18 cellular contexts compared by ENCODE assay signal in the genomic region with DNA sequence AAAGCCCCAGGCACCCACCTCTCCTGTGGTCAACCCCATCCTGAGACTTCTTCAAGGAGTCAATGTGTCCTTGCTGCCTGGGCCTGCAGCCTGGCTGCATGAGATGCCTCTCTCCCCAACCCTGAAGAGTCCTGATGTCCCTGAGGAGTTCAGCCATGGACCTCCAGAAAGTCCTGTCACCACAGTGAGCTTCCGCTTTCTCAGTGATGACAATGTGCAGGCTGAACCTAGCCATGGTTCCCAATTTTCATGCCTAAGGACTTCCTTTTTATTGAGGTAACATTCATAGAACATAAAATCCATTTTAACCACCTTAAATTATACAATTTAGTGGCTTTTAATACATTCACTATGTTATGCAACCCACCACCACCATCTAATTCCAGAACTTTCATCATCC.
"Had no signal": no experiment of that assay in that cellular context is flagged by ENCODE, and none has a peak within 500 bp of the region (broad histone marks: within the 10 kb centered on the region; RNA-seq: fewer than 3 reads in every experiment).

No MANE protein-coding gene starts in this region.

- H3K27ac ChIP-seq: ascending aorta, breast epithelium, gastrocnemius medialis, ovary, psoas muscle had no signal

- H3K27me3 Mint-ChIP-seq: activated CD4-positive, alpha-beta memory T cell treated with anti-CD3 and anti-CD28 coated beads, Interleukin-2, amount 10 ng/mL, durations not matched to agents 7 days and 5 days; activated CD8-positive, alpha-beta memory T cell treated with anti-CD3 and anti-CD28 coated beads, Interleukin-2, amount 10 ng/mL, durations not matched to agents 7 days and 5 days had no signal

- H3K27me3 ChIP-seq: ascending aorta, breast epithelium, gastrocnemius medialis, ovary had no signal

- ATAC-seq: activated CD8-positive, alpha-beta memory T cell treated with anti-CD3 and anti-CD28 coated beads, Interleukin-2, amount 10 ng/mL, durations not matched to agents 7 days and 5 days; esophagus mucosa; gastrocnemius medialis; psoas muscle; right cardiac atrium; WTC11 had no signal

- H3K9me3 ChIP-seq: ascending aorta, breast epithelium, gastrocnemius medialis, ovary, psoas muscle had no signal

- FAIRE-seq: keratinocyte had no signal

- H3K36me3 ChIP-seq: breast epithelium, gastrocnemius medialis, ovary had no signal

- H3K9me3 Mint-ChIP-seq: activated CD4-positive, alpha-beta memory T cell treated with anti-CD3 and anti-CD28 coated beads, Interleukin-2, amount 10 ng/mL, durations not matched to agents 7 days and 5 days; T-helper 2 cell treated with Interferon-gamma antibody and Interleukin-4, amounts not matched to agents 5 μg/mL and 100 μg/mL, for 36 hours; WTC11 had no signal

- H3K4me3 Mint-ChIP-seq: activated CD4-positive, alpha-beta memory T cell treated with anti-CD3 and anti-CD28 coated beads, Interleukin-2, amount 10 ng/mL, durations not matched to agents 7 days and 5 days; activated CD8-positive, alpha-beta memory T cell treated with anti-CD3 and anti-CD28 coated beads, Interleukin-2, amount 10 ng/mL, durations not matched to agents 7 days and 5 days; T-helper 2 cell treated with Interferon-gamma antibody and Interleukin-4, amounts not matched to agents 5 μg/mL and 100 μg/mL, for 36 hours; WTC11 had no signal

- H3K4me1 ChIP-seq: breast epithelium, gastrocnemius medialis, psoas muscle had no signal

- DNase-seq: activated CD4-positive, alpha-beta memory T cell treated with anti-CD3 and anti-CD28 coated beads, Interleukin-2, amount 10 ng/mL, durations not matched to agents 7 days and 5 days; activated CD4-positive, alpha-beta T cell treated with anti-CD3 and anti-CD28 coated beads for 4 hours; activated CD8-positive, alpha-beta memory T cell treated with anti-CD3 and anti-CD28 coated beads, Interleukin-2, amount 10 ng/mL, durations not matched to agents 7 days and 5 days; activated effector memory CD4-positive, alpha-beta T cell treated with anti-CD3 and anti-CD28 coated beads, Interleukin-2, amount 50 U/mL, for 16 hours; activated naive CD4-positive, alpha-beta T cell treated with anti-CD3 and anti-CD28 coated beads, Interleukin-2, amount 50 U/mL, for 16 hours; activated T-cell treated with anti-CD3 and anti-CD28 coated beads, Interleukin-2, amount 50 U/mL, for 1 hour; effector CD8-positive, alpha-beta T cell; gastrocnemius medialis; head of caudate nucleus; ovary; psoas muscle; right cardiac atrium had no signal

- H3K27ac Mint-ChIP-seq: activated CD4-positive, alpha-beta memory T cell treated with anti-CD3 and anti-CD28 coated beads, Interleukin-2, amount 10 ng/mL, durations not matched to agents 7 days and 5 days; activated CD8-positive, alpha-beta memory T cell treated with anti-CD3 and anti-CD28 coated beads, Interleukin-2, amount 10 ng/mL, durations not matched to agents 7 days and 5 days; T-helper 2 cell treated with Interferon-gamma antibody and Interleukin-4, amounts not matched to agents 5 μg/mL and 100 μg/mL, for 36 hours; WTC11 had no signal

- H3K4me3 ChIP-seq: ascending aorta, breast epithelium, gastrocnemius medialis, ovary, psoas muscle had no signal
